ENCODE assay signal across 17 cellular contexts in the genomic region with DNA sequence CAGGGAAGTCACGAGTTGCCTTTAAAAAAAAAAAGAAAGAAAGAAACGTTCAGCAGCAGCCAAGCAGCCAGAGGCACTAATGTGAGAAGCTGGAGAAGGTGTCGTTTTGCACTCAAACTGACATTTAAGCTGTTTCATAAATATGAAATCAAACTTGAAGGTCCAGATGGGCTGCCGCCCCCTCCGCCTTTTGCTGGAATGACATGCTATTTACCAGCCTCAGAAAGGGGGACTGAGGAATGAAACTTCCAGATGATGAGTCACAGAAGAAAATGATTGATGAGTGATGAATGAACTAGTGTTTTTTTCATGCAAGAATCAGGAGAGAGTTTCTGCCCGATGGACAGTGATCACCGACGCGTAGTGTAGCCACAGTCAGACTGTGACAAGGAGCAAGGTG.
DNase-seq lines count a peak whose midpoint lies in the region; ATAC-seq and TF ChIP-seq lines count a peak whose summit lies in the region.
"Had no signal": no experiment of that assay in that cellular context is flagged by ENCODE, and none has a peak within 500 bp of the region (broad histone marks: within the 10 kb centered on the region; RNA-seq: fewer than 3 reads in every experiment).

No MANE protein-coding gene starts in this region.

- H3F3A ChIP-seq in PC-3 (ENCODE audit: low read length, unreplicated experiment), result no peaks in the 10 kb centered on the region

- H3K4me3 Mint-ChIP-seq in type B pancreatic cell, result peak overlapping the region; percentile 56

- no peak overlapping the region for H3K9ac ChIP-seq in PC-3 (ENCODE audit: low read length)

- H2AFZ ChIP-seq in PC-3 (ENCODE audit: low read length), result no peak overlapping the region

- H3K4me1 Mint-ChIP-seq in type B pancreatic cell (ENCODE audit: unreplicated experiment), result peaks cover 18% of the 10 kb centered on the region

- no peak overlapping the region for H3K4me3 ChIP-seq in PC-3 (ENCODE audit: low read length)
- no peak overlapping the region for H3K4me3 ChIP-seq in dorsolateral prefrontal cortex
- no peak overlapping the region for H3K4me3 ChIP-seq in heart right ventricle
- H3K4me3 ChIP-seq: SK-N-MC had no signal

- no peaks in the 10 kb centered on the region for H3K4me1 ChIP-seq in PC-3 (ENCODE audit: insufficient read depth, low read length)
- no peaks in the 10 kb centered on the region for H3K4me1 ChIP-seq in heart right ventricle

- H3K27ac ChIP-seq in PC-3 (ENCODE audit: low read length) (no peak overlapping the region), dorsolateral prefrontal cortex (peak overlapping the region in 21 of 59 donors; percentile 3 to 73 (median 39)), heart right ventricle (no peak overlapping the region)
- H3K27ac ChIP-seq: C4-2B, SK-N-MC had no signal

- CTCF ChIA-PET in PC-3 (lab: Charles Lee), result no interaction called here

- no peaks in the 10 kb centered on the region for H3K9me3 Mint-ChIP-seq in type B pancreatic cell

- H3K36me3 ChIP-seq in PC-3 (ENCODE audit: low read depth, low read length), result no peaks in the 10 kb centered on the region
- no peaks in the 10 kb centered on the region for H3K36me3 ChIP-seq in heart right ventricle

- intact Hi-C loops in PC-3 (cut with micrococcal nuclease) (no loop called here), dorsolateral prefrontal cortex (cut with DNase I) (no loop called here), heart right ventricle (cut with DNase I) (no loop called here)

- H3K4me2 ChIP-seq in PC-3 (ENCODE audit: low read length), result no peak overlapping the region

- H3K9me3 ChIP-seq in PC-3 (ENCODE audit: low read length), result no peaks in the 10 kb centered on the region
- H3K9me3 ChIP-seq in heart right ventricle, result no peaks in the 10 kb centered on the region

- POLR2A ChIA-PET in PC-3 (lab: Charles Lee; ENCODE audit: unreplicated experiment), result no interaction called here

- H3K79me2 ChIP-seq in PC-3 (ENCODE audit: low read length), result no peaks in the 10 kb centered on the region

- WGBS in heart right ventricle, 2 donors, result 56 to 64% methylated on average over 9 of the region's 9 CpGs

- TF ChIP-seq CTCF in PC-3 (conservative IDR thresholded peaks at IDR 0.05; ENCODE audit: low read depth, low read length) (no peak; the same call in 1 of the 2 replicates), dorsolateral prefrontal cortex (IDR thresholded peaks at IDR 0.05 in 54 of 56, conservative IDR thresholded peaks at IDR 0.05 in 2 of 56; ENCODE audit: low read depth in 1 of 56, partially characterized antibody in 56 of 56) (no peak), type B pancreatic cell (conservative IDR thresholded peaks at IDR 0.05) (no peak), heart right ventricle (IDR thresholded peaks at IDR 0.05) (no peak)

- BruUV-seq in PC-3 (replicated peaks; lab: Mats Ljungman, UMichigan), result no TSS peak

- ATAC-seq in PC-3 (no peak), heart right ventricle (no peak), HG02798 (IDR thresholded peaks at IDR 0.05; ENCODE audit: poor library complexity, unreplicated experiment) (no peak)
- ATAC-seq: Panc1, Right ventricle myocardium inferior had no signal

- DNase-seq in NCI-H2171 treated with DMSO at 0.1 percent for 48 hours (lab: John Stamatoyannopoulos, UW) (peak; percentile 27), NCI-H2171 (lab: John Stamatoyannopoulos, UW) (no peak), PC-3 (peak; percentile 25), dorsolateral prefrontal cortex (peak in 8 of 10 donors; percentile 28 to 60 (median 52)), type B pancreatic cell (ENCODE audit: extremely low spot score, unreplicated experiment) (no peak), heart right ventricle (no peak)
- DNase-seq in stimulated activated CD4-positive, alpha-beta T cell treated with anti-CD3 and anti-CD28 coated beads, Interleukin-2, amount 100 ng/mL, for 24 hours, result no peak
- DNase-seq: COR-L47, DMS53, GOT3, NCI-H1930, NCI-H510A treated with DMSO at 0.1 percent for 48 hours had no signal

- peaks cover 19% of the 10 kb centered on the region for H3K27me3 Mint-ChIP-seq in type B pancreatic cell

- peak overlapping the region; percentile 8 for H3K27ac Mint-ChIP-seq in type B pancreatic cell

- H3K9me2 ChIP-seq in PC-3 (replicated peaks; ENCODE audit: low read length), result no peaks in the 10 kb centered on the region

- no peaks in the 10 kb centered on the region for H3K27me3 ChIP-seq in PC-3 (ENCODE audit: low read length)
- peaks cover 0 to 7% (median 0%) of the 10 kb centered on the region in 45 donors for H3K27me3 ChIP-seq in dorsolateral prefrontal cortex
- peaks cover 0 to 18% (median 0%) of the 10 kb centered on the region in 7 donors for H3K27me3 ChIP-seq in heart right ventricle

- no peaks in the 10 kb centered on the region for H4K20me1 ChIP-seq in PC-3 (ENCODE audit: low read length)

- no peaks in the 10 kb centered on the region for H3K36me3 Mint-ChIP-seq in type B pancreatic cell

Comparison
In these comparisons a context has a peak if more than half of its experiments do, and no peak if none do; other contexts are left out.
1. DNase-seq: peak in NCI-H2171 treated with DMSO at 0.1 percent for 48 hours (single experiment), PC-3 (single experiment) and dorsolateral prefrontal cortex (8 of 10); none in NCI-H2171 (single experiment), type B pancreatic cell (single experiment), heart right ventricle (0 of 2) and stimulated activated CD4-positive, alpha-beta T cell treated with anti-CD3 and anti-CD28 coated beads, Interleukin-2, amount 100 ng/mL, for 24 hours (0 of 2).